Comparison of ENCODE assay signal across 13 cellular contexts in the genomic region with DNA sequence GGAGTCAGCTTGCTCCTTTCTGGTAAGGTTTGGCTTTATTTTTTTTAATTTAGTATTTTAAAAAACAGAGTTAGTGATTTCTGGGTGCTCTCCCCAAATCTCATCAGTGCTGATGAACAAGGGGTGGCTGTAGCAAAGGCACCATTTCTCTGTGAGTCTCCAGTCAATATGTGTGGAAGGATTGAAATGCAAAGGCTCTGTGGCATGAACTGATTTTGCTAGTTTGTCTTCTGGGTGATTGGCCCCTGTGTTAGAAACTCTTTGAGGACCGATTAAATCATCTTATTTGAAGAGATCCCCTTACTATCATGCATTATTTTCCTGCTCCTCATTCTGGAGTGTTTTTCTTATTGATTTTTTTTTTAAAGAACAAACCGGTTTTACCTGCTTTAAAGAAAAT. TPM values are rescaled to one million over a fixed set of nuclear protein-coding genes. Genes with fewer than 3 reads are reported as not detected.
DNase-seq lines count a peak whose midpoint lies in the region; ATAC-seq and TF ChIP-seq lines count a peak whose summit lies in the region.
"Had no signal": no experiment of that assay in that cellular context is flagged by ENCODE, and none has a peak within 500 bp of the region (broad histone marks: within the 10 kb centered on the region; RNA-seq: fewer than 3 reads in every experiment).

No MANE protein-coding gene starts in this region.

- H3K9me3 ChIP-seq in left lung (no peaks in the 10 kb centered on the region), suprapubic skin (no peaks in the 10 kb centered on the region)

- intact Hi-C loops in left lung (cut with DNase I): no loop called here

- H3K4me3 ChIP-seq in left lung (peak overlapping the region in 1 of 2 donors; percentile 33), suprapubic skin (peak overlapping the region; percentile 9)

- TF ChIP-seq CTCF in left lung (IDR thresholded peaks at IDR 0.05) (no peak), suprapubic skin (IDR thresholded peaks at IDR 0.05) (no peak)

- H3K27ac ChIP-seq in left lung (peak overlapping the region; percentile 54 to 56), suprapubic skin (no peak overlapping the region)
- H3K27ac ChIP-seq: 22Rv1 had no signal

- no peak overlapping the region for H3K27ac Mint-ChIP-seq in stimulated activated effector memory CD8-positive, alpha-beta T cell treated with anti-CD3 and anti-CD28 coated beads, Interleukin-12 subunit alpha, Interleukin-12 subunit beta, amount 100 ng/mL, for 72 hours
- H3K27ac Mint-ChIP-seq: activated CD8-positive, alpha-beta T cell treated with anti-CD3 and anti-CD28 coated beads, Interleukin-2, amount 10 ng/mL, durations not matched to agents 7 days and 5 days; activated naive CD4-positive, alpha-beta T cell treated with anti-CD3 and anti-CD28 coated beads, Interleukin-2, amount 10 ng/mL, durations not matched to agents 7 days and 5 days had no signal

- no peaks in the 10 kb centered on the region for H3K36me3 ChIP-seq in left lung
- no peaks in the 10 kb centered on the region for H3K36me3 ChIP-seq in suprapubic skin

- H3K27me3 ChIP-seq in left lung: no peaks in the 10 kb centered on the region
- H3K27me3 ChIP-seq in suprapubic skin: no peaks in the 10 kb centered on the region

- ATAC-seq in left lung: no peak
- no peak for ATAC-seq in stimulated activated effector memory CD8-positive, alpha-beta T cell treated with anti-CD3 and anti-CD28 coated beads, Interleukin-12 subunit alpha, Interleukin-12 subunit beta, amount 100 ng/mL, for 72 hours
- ATAC-seq: activated CD8-positive, alpha-beta T cell treated with anti-CD3 and anti-CD28 coated beads, Interleukin-2, amount 10 ng/mL, durations not matched to agents 7 days and 5 days had no signal

- TF ChIP-seq POLR2A in suprapubic skin (IDR thresholded peaks at IDR 0.05): no peak

- WGBS in suprapubic skin: 46% methylated on average over 2 of the region's 2 CpGs

- H3K4me1 ChIP-seq in left lung (no peaks in the 10 kb centered on the region), suprapubic skin (peaks cover 6% of the 10 kb centered on the region)

- H3K9me3 Mint-ChIP-seq in stimulated activated effector memory CD8-positive, alpha-beta T cell treated with anti-CD3 and anti-CD28 coated beads, Interleukin-12 subunit alpha, Interleukin-12 subunit beta, amount 100 ng/mL, for 72 hours: no peaks in the 10 kb centered on the region
- H3K9me3 Mint-ChIP-seq: activated naive CD4-positive, alpha-beta T cell treated with anti-CD3 and anti-CD28 coated beads, Interleukin-2, amount 10 ng/mL, durations not matched to agents 7 days and 5 days had no signal

- TF ChIP-seq EP300 in suprapubic skin (IDR thresholded peaks at IDR 0.05): no peak

- no peaks in the 10 kb centered on the region for H3K36me3 Mint-ChIP-seq in stimulated activated effector memory CD8-positive, alpha-beta T cell treated with anti-CD3 and anti-CD28 coated beads, Interleukin-12 subunit alpha, Interleukin-12 subunit beta, amount 100 ng/mL, for 72 hours
- H3K36me3 Mint-ChIP-seq: activated naive CD4-positive, alpha-beta T cell treated with anti-CD3 and anti-CD28 coated beads, Interleukin-2, amount 10 ng/mL, durations not matched to agents 7 days and 5 days had no signal

- no peaks in the 10 kb centered on the region for H3K4me1 Mint-ChIP-seq in stimulated activated effector memory CD8-positive, alpha-beta T cell treated with anti-CD3 and anti-CD28 coated beads, Interleukin-12 subunit alpha, Interleukin-12 subunit beta, amount 100 ng/mL, for 72 hours
- H3K4me1 Mint-ChIP-seq: activated naive CD4-positive, alpha-beta T cell treated with anti-CD3 and anti-CD28 coated beads, Interleukin-2, amount 10 ng/mL, durations not matched to agents 7 days and 5 days had no signal

- DNase-seq in DMS53 (lab: John Stamatoyannopoulos, UW): peak; percentile 42
- no peak for DNase-seq in DMS53 treated with DMSO at 0.1 percent for 48 hours (lab: John Stamatoyannopoulos, UW; ENCODE audit: unreplicated experiment)
- DNase-seq in dermis blood vessel endothelial cell: peak; percentile 46
- no peak for DNase-seq in left lung
- no peak for DNase-seq in suprapubic skin (ENCODE audit: low spot score in 2 of 2)
- DNase-seq in T1000 (lab: John Stamatoyannopoulos, UW): no peak
- no peak for DNase-seq in epidermal melanocyte (ENCODE audit: insufficient read length, low spot score)
- DNase-seq in stimulated activated effector memory CD8-positive, alpha-beta T cell treated with anti-CD3 and anti-CD28 coated beads, Interleukin-12 subunit alpha, Interleukin-12 subunit beta, amount 100 ng/mL, for 72 hours (ENCODE audit: low spot score in 2 of 2): no peak
- DNase-seq: activated CD8-positive, alpha-beta T cell treated with anti-CD3 and anti-CD28 coated beads, Interleukin-2, amount 10 ng/mL, durations not matched to agents 7 days and 5 days; activated naive CD4-positive, alpha-beta T cell treated with anti-CD3 and anti-CD28 coated beads, Interleukin-2, amount 10 ng/mL, durations not matched to agents 7 days and 5 days; cortex of kidney; T-helper 2 cell had no signal

- no peak overlapping the region for H3K4me3 Mint-ChIP-seq in stimulated activated effector memory CD8-positive, alpha-beta T cell treated with anti-CD3 and anti-CD28 coated beads, Interleukin-12 subunit alpha, Interleukin-12 subunit beta, amount 100 ng/mL, for 72 hours
- H3K4me3 Mint-ChIP-seq: activated CD8-positive, alpha-beta T cell treated with anti-CD3 and anti-CD28 coated beads, Interleukin-2, amount 10 ng/mL, durations not matched to agents 7 days and 5 days; activated naive CD4-positive, alpha-beta T cell treated with anti-CD3 and anti-CD28 coated beads, Interleukin-2, amount 10 ng/mL, durations not matched to agents 7 days and 5 days had no signal

RNA-seq across cellular contexts. Expression of gene TEK, which starts 0.6 kb away (rescaled TPM):
- total RNA-seq in dermis blood vessel endothelial cell (119 and 159 TPM in 2 replicates), left lung (10 to 100 TPM; 20.3 to 39.0 TPM), suprapubic skin (1 to 10 TPM; 2.0 to 7.1 (median 5.2) TPM)
- total RNA-seq: activated CD8-positive, alpha-beta T cell treated with anti-CD3 and anti-CD28 coated beads, Interleukin-2, amount 10 ng/mL, durations not matched to agents 7 days and 5 days had no signal

Comparison
In these comparisons a context has a peak if more than half of its experiments do, and no peak if none do; other contexts are left out.
1. DNase-seq: peak in DMS53 (single experiment) and dermis blood vessel endothelial cell (single experiment); none in DMS53 treated with DMSO at 0.1 percent for 48 hours (single experiment), left lung (0 of 2), suprapubic skin (0 of 2), T1000 (single experiment), epidermal melanocyte (single experiment) and stimulated activated effector memory CD8-positive, alpha-beta T cell treated with anti-CD3 and anti-CD28 coated beads, Interleukin-12 subunit alpha, Interleukin-12 subunit beta, amount 100 ng/mL, for 72 hours (0 of 2).